In the genomic region with DNA sequence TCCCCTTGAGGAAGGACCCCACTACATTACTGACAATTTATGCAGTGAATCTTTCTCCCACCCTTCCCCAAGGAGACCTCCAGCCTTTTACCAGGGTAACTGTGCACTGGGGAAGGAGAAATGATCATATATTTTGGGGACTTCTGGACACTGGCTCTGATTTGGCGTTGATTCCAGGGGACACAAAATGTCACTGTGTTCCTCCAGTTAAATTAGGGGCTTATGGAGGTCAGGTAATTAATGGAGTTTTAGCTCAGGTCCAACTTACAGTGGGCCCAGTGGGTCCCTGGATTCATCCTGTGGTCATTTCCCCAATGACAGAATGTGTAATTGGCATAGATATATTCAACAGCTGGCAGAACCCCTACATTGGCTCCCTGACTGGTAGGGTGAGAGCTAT, we compare ENCODE assay signal across 6 cellular contexts. TPM values are rescaled to one million over a fixed set of nuclear protein-coding genes. Genes with fewer than 3 reads are reported as not detected.
"Had no signal": no experiment of that assay in that cellular context is flagged by ENCODE, and none has a peak within 500 bp of the region (broad histone marks: within the 10 kb centered on the region; RNA-seq: fewer than 3 reads in every experiment).

No MANE protein-coding gene starts in this region.

RNA-seq across cellular contexts. Expression of gene CCL4L2, which starts 8.7 kb away (rescaled TPM):
- total RNA-seq: ascending aorta, body of pancreas, bronchial epithelial cell, cardiac muscle cell, cardiac septum had no signal

RNA-seq across cellular contexts. Expression of gene CCL3L1, which starts 23.0 kb away (rescaled TPM):
- total RNA-seq: ascending aorta, bronchial epithelial cell, cardiac muscle cell, cardiac septum had no signal

RNA-seq across cellular contexts. Expression of gene TBC1D3B, which starts 43.1 kb away (rescaled TPM):
- total RNA-seq: ascending aorta, body of pancreas had no signal

RNA-seq across cellular contexts. Expression of gene TBC1D3I, which starts 44.8 kb away (rescaled TPM):
- total RNA-seq: activated naive CD8-positive, alpha-beta T cell treated with anti-CD3 and anti-CD28 coated beads for 36 hours; ascending aorta; body of pancreas; bronchial epithelial cell; cardiac muscle cell had no signal
- polyA plus RNA-seq: cardiac muscle cell had no signal
